ENCODE assay signal across 9 cellular contexts in the genomic region with DNA sequence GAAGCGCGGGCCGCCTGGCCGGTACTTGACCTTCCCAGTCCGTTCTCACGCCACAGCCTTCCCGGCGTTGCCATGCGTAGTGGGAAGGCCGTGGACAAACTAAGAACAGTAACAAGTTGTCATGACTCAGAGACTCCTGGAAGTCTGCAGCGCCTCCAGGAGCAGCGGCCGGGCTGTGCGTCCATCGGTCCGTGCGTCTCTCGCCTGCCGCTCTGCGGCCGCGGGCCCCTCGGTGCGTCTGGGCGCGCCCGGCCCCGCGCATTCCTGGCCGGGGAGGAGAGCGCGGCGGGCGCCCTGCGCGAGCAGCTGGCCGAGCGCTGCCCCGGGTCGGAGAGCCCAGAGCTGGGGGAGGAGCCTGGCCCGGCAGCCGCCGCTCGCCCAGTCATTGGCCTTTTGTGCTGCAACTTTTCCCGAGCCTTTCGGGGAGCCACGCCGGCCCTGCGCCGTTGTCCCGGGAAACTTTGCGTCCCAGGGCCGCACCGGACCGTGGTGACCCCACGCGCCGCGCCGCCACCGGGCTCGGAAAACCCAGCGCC.
A peak's percentile ranks its signal among the peaks of the same experiment; 100 is the strongest.
DNase-seq lines count a peak whose midpoint lies in the region; ATAC-seq, FAIRE-seq and TF ChIP-seq lines count a peak whose summit lies in the region.
"Had no signal": no experiment of that assay in that cellular context is flagged by ENCODE, and none has a peak within 500 bp of the region (broad histone marks: within the 10 kb centered on the region; RNA-seq: fewer than 3 reads in every experiment).

No MANE protein-coding gene starts in this region.

- H3K9me3 Mint-ChIP-seq in activated CD4-positive, alpha-beta T cell treated with anti-CD3 and anti-CD28 coated beads, Interleukin-2, amount 10 ng/mL, durations not matched to agents 7 days and 5 days, result no peaks in the 10 kb centered on the region

- peaks cover 53% of the 10 kb centered on the region for H3K27me3 Mint-ChIP-seq in activated CD4-positive, alpha-beta T cell treated with anti-CD3 and anti-CD28 coated beads, Interleukin-2, amount 10 ng/mL, durations not matched to agents 7 days and 5 days

- no peak overlapping the region for H3K4me3 Mint-ChIP-seq in activated CD4-positive, alpha-beta T cell treated with anti-CD3 and anti-CD28 coated beads, Interleukin-2, amount 10 ng/mL, durations not matched to agents 7 days and 5 days
- H3K4me3 Mint-ChIP-seq: activated naive CD8-positive, alpha-beta T cell had no signal

- no peaks in the 10 kb centered on the region for H3K4me1 Mint-ChIP-seq in activated CD4-positive, alpha-beta T cell treated with anti-CD3 and anti-CD28 coated beads, Interleukin-2, amount 10 ng/mL, durations not matched to agents 7 days and 5 days

- intact Hi-C loops in left colon (cut with DNase I, micrococcal nuclease), result loop anchor here in 1 of 2 donors (5.0 kb wide), 2 partner anchors 60 to 120 kb away; no protein-coding TSS in a partner anchor

- POLR2A ChIA-PET in activated CD4-positive, alpha-beta T cell treated with anti-CD3 and anti-CD28 coated beads, Interleukin-2, amount 10 ng/mL, durations not matched to agents 7 days and 5 days (lab: Charles Lee), result no interaction called here

- H3K27ac Mint-ChIP-seq in activated CD4-positive, alpha-beta T cell treated with anti-CD3 and anti-CD28 coated beads, Interleukin-2, amount 10 ng/mL, durations not matched to agents 7 days and 5 days, result no peak overlapping the region
- H3K27ac Mint-ChIP-seq: activated naive CD8-positive, alpha-beta T cell had no signal

- H3K36me3 Mint-ChIP-seq in activated CD4-positive, alpha-beta T cell treated with anti-CD3 and anti-CD28 coated beads, Interleukin-2, amount 10 ng/mL, durations not matched to agents 7 days and 5 days (ENCODE audit: low read depth), result no peaks in the 10 kb centered on the region
- H3K36me3 Mint-ChIP-seq: activated naive CD8-positive, alpha-beta T cell had no signal

- DNase-seq in SKM-1 treated with dmso at 0.1 percent for 144 hours (lab: John Stamatoyannopoulos, UW; ENCODE audit: unreplicated experiment) (peak; percentile 45), SKM-1 (lab: John Stamatoyannopoulos, UW; ENCODE audit: unreplicated experiment) (no peak), NCI-H82 treated with DMSO at 0.1 percent for 48 hours (lab: John Stamatoyannopoulos, UW; ENCODE audit: unreplicated experiment) (peak; percentile 29), dermis blood vessel endothelial cell (peak; percentile 98), left colon (peak; percentile 82 to 86), stromal cell of bone marrow (ENCODE audit: low read depth) (peak; percentile 92), GM12892 (ENCODE audit: insufficient read length) (no peak)
- no peak for DNase-seq in activated CD4-positive, alpha-beta T cell treated with anti-CD3 and anti-CD28 coated beads, Interleukin-2, amount 10 ng/mL, durations not matched to agents 7 days and 5 days

- no peak for TF ChIP-seq POLR2A in GM12892 (IDR thresholded peaks at IDR 0.05; ENCODE audit: low read depth, low read length)

- peak; percentile 82 for ATAC-seq in left colon

- CTCF ChIA-PET in activated CD4-positive, alpha-beta T cell treated with anti-CD3 and anti-CD28 coated beads, Interleukin-2, amount 10 ng/mL, durations not matched to agents 7 days and 5 days (lab: Charles Lee), result no interaction called here

- no peak for FAIRE-seq in GM12892 (lab: Jason Lieb, UNC)

Comparison
In these comparisons a context has a peak if more than half of its experiments do, and no peak if none do; other contexts are left out.
1. DNase-seq: peak in SKM-1 treated with dmso at 0.1 percent for 144 hours (single experiment), NCI-H82 treated with DMSO at 0.1 percent for 48 hours (single experiment), dermis blood vessel endothelial cell (single experiment), left colon (2 of 2) and stromal cell of bone marrow (single experiment); none in SKM-1 (single experiment), activated CD4-positive, alpha-beta T cell treated with anti-CD3 and anti-CD28 coated beads, Interleukin-2, amount 10 ng/mL, durations not matched to agents 7 days and 5 days (single experiment) and GM12892 (single experiment).